Comparison of ENCODE assay signal across 9 cellular contexts in genomic region chr9:127976943-127977871, GRCh38.
DNase-seq lines count a peak whose midpoint lies in the region; TF ChIP-seq lines count a peak whose summit lies in the region.
"Had no signal": no experiment of that assay in that cellular context is flagged by ENCODE, and none has a peak within 500 bp of the region (broad histone marks: within the 10 kb centered on the region; RNA-seq: fewer than 3 reads in every experiment).

No MANE protein-coding gene starts in this region.

- no peaks in the 10 kb centered on the region for H3K9me3 ChIP-seq in NT2/D1 (ENCODE audit: insufficient read depth, low read length)
- H3K9me3 ChIP-seq in parathyroid adenoma (ENCODE audit: control insufficient read depth, low read length) = no peaks in the 10 kb centered on the region

- H3K27me3 ChIP-seq in NT2/D1 (ENCODE audit: insufficient read depth, insufficient read length) (no peaks in the 10 kb centered on the region), parathyroid adenoma (ENCODE audit: control insufficient read depth, insufficient read depth, low read length) (no peaks in the 10 kb centered on the region)

- H3K36me3 ChIP-seq in NT2/D1 (ENCODE audit: insufficient read depth, insufficient read length, low read length) (peaks cover 27% of the 10 kb centered on the region), parathyroid adenoma (ENCODE audit: control insufficient read depth, insufficient read depth, low read length) (no peaks in the 10 kb centered on the region)

- peak; percentile 28 for DNase-seq in DMS53 treated with DMSO at 0.1 percent for 48 hours (lab: John Stamatoyannopoulos, UW; ENCODE audit: unreplicated experiment)
- no peak for DNase-seq in NT2/D1 (ENCODE audit: low read depth, low spot score)
- peak; percentile 46 for DNase-seq in ecto neural progenitor cell (ENCODE audit: low spot score)
- DNase-seq in NCI-H82 treated with DMSO at 0.1 percent for 48 hours (lab: John Stamatoyannopoulos, UW; ENCODE audit: unreplicated experiment) = no peak
- no peak for DNase-seq in anterior cingulate cortex (lab: John Stamatoyannopoulos, UW)
- no peak for DNase-seq in DMS114 treated with DMSO at 0.1 percent for 48 hours (lab: John Stamatoyannopoulos, UW; ENCODE audit: unreplicated experiment)
- DNase-seq in hypothalamus (lab: John Stamatoyannopoulos, UW) = no peak
- DNase-seq: KG1 had no signal

- no peak for TF ChIP-seq CTCF in parathyroid adenoma (IDR thresholded peaks at IDR 0.05)

- H3K4me2 ChIP-seq in parathyroid adenoma (ENCODE audit: low read length) = peak overlapping the region; percentile 39

- H3K9ac ChIP-seq in NT2/D1 (ENCODE audit: insufficient read length, low read depth) (peak overlapping the region; percentile 80), parathyroid adenoma (no peak overlapping the region)

- peak overlapping the region; percentile 27 for H3K4me3 ChIP-seq in NT2/D1 (ENCODE audit: insufficient read length, low read depth)
- peak overlapping the region; percentile 21 for H3K4me3 ChIP-seq in parathyroid adenoma (ENCODE audit: low read depth, low read length)

- peak overlapping the region; percentile 70 for H3K27ac ChIP-seq in parathyroid adenoma

- H3K4me1 ChIP-seq in NT2/D1 (ENCODE audit: insufficient read depth, insufficient read length) = peaks cover 43% of the 10 kb centered on the region
- peaks cover 26% of the 10 kb centered on the region for H3K4me1 ChIP-seq in parathyroid adenoma

- H3K79me2 ChIP-seq in parathyroid adenoma = peaks cover 9% of the 10 kb centered on the region

- H2AFZ ChIP-seq in parathyroid adenoma = no peak overlapping the region

Comparison
In these comparisons a context has a peak if more than half of its experiments do, and no peak if none do; other contexts are left out.
1. DNase-seq: peak in DMS53 treated with DMSO at 0.1 percent for 48 hours (single experiment) and ecto neural progenitor cell (single experiment); none in NT2/D1 (single experiment), NCI-H82 treated with DMSO at 0.1 percent for 48 hours (single experiment), anterior cingulate cortex (0 of 58), DMS114 treated with DMSO at 0.1 percent for 48 hours (single experiment) and hypothalamus (0 of 51).